8 cellular contexts compared by ENCODE assay signal in the genomic region with DNA sequence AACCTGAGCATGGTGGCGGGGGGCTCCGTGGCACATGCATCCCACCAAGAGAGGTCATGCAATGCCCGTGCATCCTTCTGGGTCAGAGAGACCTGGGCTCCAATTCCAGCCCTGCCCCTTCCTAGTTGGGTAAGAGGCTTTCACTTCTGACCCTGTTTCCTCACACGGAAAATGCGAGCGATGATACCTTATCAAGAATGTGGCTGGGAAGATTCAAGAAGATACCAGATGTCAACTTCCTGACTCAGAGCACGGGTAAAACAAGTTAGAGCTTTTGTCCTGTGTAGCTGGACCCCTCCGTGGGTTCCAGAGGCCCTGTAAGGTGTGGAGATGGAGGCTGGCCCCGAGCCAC. TPM values are rescaled to one million over a fixed set of nuclear protein-coding genes. Genes with fewer than 3 reads are reported as not detected.
DNase-seq lines count a peak whose midpoint lies in the region; ATAC-seq, FAIRE-seq and TF ChIP-seq lines count a peak whose summit lies in the region.

No MANE protein-coding gene starts in this region.

- DNase-seq in activated naive CD4-positive, alpha-beta T cell treated with anti-CD3 and anti-CD28 coated beads, Interleukin-2, amount 10 ng/mL, durations not matched to agents 7 days and 5 days: no peak
- no peak for DNase-seq in activated naive CD4-positive, alpha-beta T cell treated with anti-CD3 and anti-CD28 coated beads, Interleukin-2, amount 50 U/mL, for 16 hours
- DNase-seq in K562 (ENCODE audit: extremely low read depth in 1 of 4, low spot score in 3 of 4): no peak
- DNase-seq in lower lobe of right lung: no peak
- DNase-seq in thyroid gland: no peak
- no peak for DNase-seq in activated CD8-positive, alpha-beta memory T cell treated with anti-CD3 and anti-CD28 coated beads, Interleukin-2, amount 10 ng/mL, durations not matched to agents 7 days and 5 days
- DNase-seq in activated CD8-positive, alpha-beta memory T cell treated with anti-CD3 and anti-CD28 coated beads, Interleukin-2, amount 50 U/mL, for 48 hours: no peak

- H3K4me3 Mint-ChIP-seq in activated naive CD4-positive, alpha-beta T cell treated with anti-CD3 and anti-CD28 coated beads, Interleukin-2, amount 10 ng/mL, durations not matched to agents 7 days and 5 days: no peak overlapping the region
- H3K4me3 Mint-ChIP-seq in activated CD8-positive, alpha-beta memory T cell treated with anti-CD3 and anti-CD28 coated beads, Interleukin-2, amount 10 ng/mL, durations not matched to agents 7 days and 5 days: no peak overlapping the region

- no peaks in the 10 kb centered on the region for H3K9me3 Mint-ChIP-seq in activated naive CD4-positive, alpha-beta T cell treated with anti-CD3 and anti-CD28 coated beads, Interleukin-2, amount 10 ng/mL, durations not matched to agents 7 days and 5 days
- no peaks in the 10 kb centered on the region for H3K9me3 Mint-ChIP-seq in activated CD8-positive, alpha-beta memory T cell treated with anti-CD3 and anti-CD28 coated beads, Interleukin-2, amount 10 ng/mL, durations not matched to agents 7 days and 5 days (ENCODE audit: low read depth)

- H3K27me3 ChIP-seq in K562 (ENCODE audit: control insufficient read depth in 2 of 2, insufficient read depth in 2 of 2, low read length in 2 of 2): peaks cover 8 to 35% of the 10 kb centered on the region in 2 experiments; a peak in 4 of 5 replicates
- peaks cover 3% of the 10 kb centered on the region for H3K27me3 ChIP-seq in lower lobe of right lung (ENCODE audit: low read depth)
- H3K27me3 ChIP-seq in thyroid gland: peaks cover 4% of the 10 kb centered on the region

- intact Hi-C loops in K562 (cut with micrococcal nuclease) (no loop called here), lower lobe of right lung (cut with DNase I) (no loop called here), thyroid gland (cut with DNase I) (no loop called here)

- H3K4me3 ChIP-seq in K562 (no peak overlapping the region), lower lobe of right lung (peak overlapping the region; percentile 36), thyroid gland (replicated peaks in 1 of 3) (no peak overlapping the region)

- no TSS peak for BruUV-seq in K562 (replicated peaks; lab: Mats Ljungman, UMichigan)

- TF ChIP-seq CTCF in K562 (IDR thresholded peaks at IDR 0.05 in 2 of 3, conservative IDR thresholded peaks at IDR 0.05 in 1 of 3; ENCODE audit: insufficient read depth in 2 of 3, low read depth in 1 of 3, low read length in 3 of 3) (no peak), lower lobe of right lung (IDR thresholded peaks at IDR 0.05) (no peak), thyroid gland (IDR thresholded peaks at IDR 0.05) (no peak)

- H3K27ac Mint-ChIP-seq in activated naive CD4-positive, alpha-beta T cell treated with anti-CD3 and anti-CD28 coated beads, Interleukin-2, amount 10 ng/mL, durations not matched to agents 7 days and 5 days: peak overlapping the region; percentile 9
- H3K27ac Mint-ChIP-seq in activated CD8-positive, alpha-beta memory T cell treated with anti-CD3 and anti-CD28 coated beads, Interleukin-2, amount 10 ng/mL, durations not matched to agents 7 days and 5 days: no peak overlapping the region

- H3K4me1 ChIP-seq in K562 (replicated peaks in 1 of 2; ENCODE audit: control insufficient read depth in 2 of 2, insufficient read depth in 2 of 2, low read length in 2 of 2): peaks cover 16 to 26% of the 10 kb centered on the region in 2 experiments
- peaks cover 72% of the 10 kb centered on the region for H3K4me1 ChIP-seq in lower lobe of right lung
- peaks cover 0 to 2% of the 10 kb centered on the region in 2 donors for H3K4me1 ChIP-seq in thyroid gland

- peaks cover 45% of the 10 kb centered on the region for H3K27me3 Mint-ChIP-seq in activated naive CD4-positive, alpha-beta T cell treated with anti-CD3 and anti-CD28 coated beads, Interleukin-2, amount 10 ng/mL, durations not matched to agents 7 days and 5 days
- H3K27me3 Mint-ChIP-seq in activated CD8-positive, alpha-beta memory T cell treated with anti-CD3 and anti-CD28 coated beads, Interleukin-2, amount 10 ng/mL, durations not matched to agents 7 days and 5 days: peaks cover 32% of the 10 kb centered on the region

- H3K9ac ChIP-seq in K562 (ENCODE audit: insufficient read depth in 1 of 2, low read depth in 2 of 2, low read length in 2 of 2): peak overlapping the region in 1 of 2 experiments; percentile 81; a peak in 1 of 4 replicates

- H3K4me2 ChIP-seq in K562 (ENCODE audit: insufficient read depth, low read length): peak overlapping the region; percentile 28; the same call in 1 of the 2 replicates

- no peak overlapping the region for H2AFZ ChIP-seq in K562 (ENCODE audit: low read depth, low read length)

- no peak for TF ChIP-seq EP300 in K562 (IDR thresholded peaks at IDR 0.05; ENCODE audit: low read length)

- TF ChIP-seq POLR2A in K562 (conservative IDR thresholded peaks at IDR 0.05) (no peak), thyroid gland (IDR thresholded peaks at IDR 0.05) (no peak)

- H3K36me3 ChIP-seq in K562 (ENCODE audit: control insufficient read depth, insufficient read depth, low read length) (no peaks in the 10 kb centered on the region), lower lobe of right lung (no peaks in the 10 kb centered on the region), thyroid gland (no peaks in the 10 kb centered on the region)

- H3K9me1 ChIP-seq in K562 (ENCODE audit: control insufficient read depth, insufficient read depth, low read length): no peaks in the 10 kb centered on the region

- ATAC-seq in K562: no peak
- ATAC-seq in lower lobe of right lung: no peak
- ATAC-seq in activated CD8-positive, alpha-beta memory T cell treated with anti-CD3 and anti-CD28 coated beads, Interleukin-2, amount 10 ng/mL, durations not matched to agents 7 days and 5 days: no peak
- no peak for ATAC-seq in GM21526 (IDR thresholded peaks at IDR 0.05; ENCODE audit: low FRiP score, unreplicated experiment)

- no peaks in the 10 kb centered on the region for H3K79me2 ChIP-seq in K562 (ENCODE audit: control insufficient read depth, insufficient read depth, low read length)

- POLR2A ChIA-PET in K562 (lab: Yijun Ruan, JAX): interaction anchor here (1.1 kb wide), 1 partner anchor 10 kb away, joined by 3 read pairs; no protein-coding TSS in a partner anchor

- TF ChIP-seq RAD21 in K562 (CRISPR knock-in tag; conservative IDR thresholded peaks at IDR 0.05 in 1 of 2, IDR thresholded peaks at IDR 0.05 in 1 of 2): no peak

- no peak for FAIRE-seq in K562 (lab: Jason Lieb, UNC)

- CTCF ChIA-PET in activated naive CD4-positive, alpha-beta T cell treated with anti-CD3 and anti-CD28 coated beads, Interleukin-2, amount 10 ng/mL, durations not matched to agents 7 days and 5 days (lab: Charles Lee): interaction anchor here (0.7 to 1.2 kb wide), 2 partner anchors 13 to 25 kb away, joined by 3 read pairs; no protein-coding TSS in a partner anchor
- CTCF ChIA-PET in K562 (lab: Yijun Ruan, JAX; ENCODE audit: low intra/inter-chr PET ratio): no interaction called here
- CTCF ChIA-PET in activated CD8-positive, alpha-beta memory T cell treated with anti-CD3 and anti-CD28 coated beads, Interleukin-2, amount 10 ng/mL, durations not matched to agents 7 days and 5 days (lab: Charles Lee): interaction anchor here (1.1 to 6.8 kb wide), 2 partner anchors 8 to 13 kb away, joined by 3 to 43 read pairs; no protein-coding TSS in a partner anchor

- WGBS in K562 (ENCODE audit: insufficient coverage, low coverage, missing lambda C conversion rate): 19% methylated on average over 9 of the region's 9 CpGs
- WGBS in thyroid gland, 2 donors: 49 to 53% methylated on average over 6 to 9 of the region's 9 CpGs

- H4K20me1 ChIP-seq in K562 (replicated peaks; ENCODE audit: control insufficient read depth, insufficient read depth, low read length): no peaks in the 10 kb centered on the region

- peaks cover 1% of the 10 kb centered on the region for H3K36me3 Mint-ChIP-seq in activated naive CD4-positive, alpha-beta T cell treated with anti-CD3 and anti-CD28 coated beads, Interleukin-2, amount 10 ng/mL, durations not matched to agents 7 days and 5 days
- H3K36me3 Mint-ChIP-seq in activated CD8-positive, alpha-beta memory T cell treated with anti-CD3 and anti-CD28 coated beads, Interleukin-2, amount 10 ng/mL, durations not matched to agents 7 days and 5 days: no peaks in the 10 kb centered on the region

- in situ Hi-C loops in K562 (cut with MboI): no loop called here

- no peak overlapping the region for H3K27ac ChIP-seq in K562 (ENCODE audit: extremely low read depth, low read depth, low read length)
- peak overlapping the region; percentile 78 for H3K27ac ChIP-seq in lower lobe of right lung
- H3K27ac ChIP-seq in thyroid gland: peak overlapping the region in 2 of 3 donors; percentile 11 to 44

- H3K9me3 ChIP-seq in K562 (replicated peaks; ENCODE audit: control insufficient read depth, insufficient read depth, low read depth, low read length) (no peaks in the 10 kb centered on the region), lower lobe of right lung (no peaks in the 10 kb centered on the region), thyroid gland (no peaks in the 10 kb centered on the region)

- peaks cover 80% of the 10 kb centered on the region for H3K4me1 Mint-ChIP-seq in activated naive CD4-positive, alpha-beta T cell treated with anti-CD3 and anti-CD28 coated beads, Interleukin-2, amount 10 ng/mL, durations not matched to agents 7 days and 5 days
- H3K4me1 Mint-ChIP-seq in activated CD8-positive, alpha-beta memory T cell treated with anti-CD3 and anti-CD28 coated beads, Interleukin-2, amount 10 ng/mL, durations not matched to agents 7 days and 5 days: peaks cover 13% of the 10 kb centered on the region

RNA-seq across cellular contexts. Expression of a gene that starts 8.7 kb away (rescaled TPM):
- total RNA-seq in K562 (2011; cell fraction: chromatin; rRNA removed; ENCODE audit: low replicate concordance): 71.0 and 248 TPM in 2 replicates
- 153 and 166 TPM in 2 replicates for total RNA-seq in K562 (2011; cell fraction: nucleolus; rRNA removed)
- 88.0 and 98.6 TPM in 2 replicates for total RNA-seq in K562 (2011; cell fraction: nucleoplasm; rRNA removed)
- 78.5 and 108 TPM in 2 replicates for total RNA-seq in K562 (2014; rRNA removed)
- 10.9 and 13.6 TPM in 2 replicates for total RNA-seq in K562 (2014; rRNA removed; fragmentation: Illumina TruSeq; extraction: Trizol)
- 44.2 and 47.5 TPM in 2 replicates for total RNA-seq in K562 (2015; rRNA removed; fragmentation: Illumina TruSeq; extraction: Trizol)
- total RNA-seq in K562 (2021): 87.8 and 100 TPM in 2 replicates
- 28.2 and 49.4 TPM in 2 replicates for polyA plus RNA-seq in K562 (2011; rRNA removed)
- polyA plus RNA-seq in K562 (2011; cell fraction: cytosol; rRNA removed): 55.4 and 121 TPM in 2 replicates
- 203 and 295 TPM in 2 replicates for polyA plus RNA-seq in K562 (2011; cell fraction: nucleus; rRNA removed)
- 64.0 and 103 TPM in 2 replicates for polyA plus RNA-seq in K562 (2012)
- polyA plus RNA-seq in K562 (2014; fragmentation: Illumina TruSeq; extraction: Trizol): 48.8 and 66.2 TPM in 2 replicates
- polyA plus RNA-seq in K562 (2014; fragmentation: Nextera tagmentation; extraction: Ambion mirVana): under 1 TPM; 0.51 to 0.71 TPM
- 73.5 and 77.9 TPM in 2 replicates for polyA plus RNA-seq in K562 (2014; rRNA removed)
- polyA minus RNA-seq in K562 (2011; rRNA and poly(A)+ RNA removed): 18.5 and 28.5 TPM in 2 replicates
- 53.9 and 65.8 TPM in 2 replicates for polyA minus RNA-seq in K562 (2011; cell fraction: cytosol; rRNA and poly(A)+ RNA removed)
- polyA minus RNA-seq in K562 (2011; cell fraction: nucleus; rRNA and poly(A)+ RNA removed): 59.1 and 64.5 TPM in 2 replicates
- total RNA-seq in lower lobe of right lung: 55.3 TPM
- total RNA-seq in thyroid gland: 10 to 100 TPM; 29.7 to 53.5 (median 41.8) TPM
- total RNA-seq in activated CD8-positive, alpha-beta memory T cell treated with anti-CD3 and anti-CD28 coated beads, Interleukin-2, amount 10 ng/mL, durations not matched to agents 7 days and 5 days: 100 to 1,000 TPM in 1 of 2 experiments, 10 to 100 TPM in 1; 96.9 to 132 TPM

RNA-seq across cellular contexts. Expression of a gene that starts 42.9 kb away (rescaled TPM):
- 91.4 and 271 TPM in 2 replicates for total RNA-seq in K562 (2011; cell fraction: chromatin; rRNA removed; ENCODE audit: low replicate concordance)
- 402 and 460 TPM in 2 replicates for total RNA-seq in K562 (2011; cell fraction: nucleolus; rRNA removed)
- 333 and 334 TPM in 2 replicates for total RNA-seq in K562 (2011; cell fraction: nucleoplasm; rRNA removed)
- total RNA-seq in K562 (2014; rRNA removed) (478 and 553 TPM in 2 replicates), K562 (2014; rRNA removed; fragmentation: Illumina TruSeq; extraction: Trizol) (91.5 and 123 TPM in 2 replicates), K562 (2015; rRNA removed; fragmentation: Illumina TruSeq; extraction: Trizol) (269 and 279 TPM in 2 replicates), K562 (2021) (396 and 429 TPM in 2 replicates), lower lobe of right lung (26.1 TPM), thyroid gland (10 to 100 TPM in 3 of 4 donors, 1 to 10 TPM in 1; 3.3 to 24.3 (median 16.7) TPM)
- polyA plus RNA-seq in K562 (2011; rRNA removed) (343 and 350 TPM in 2 replicates), K562 (2014; fragmentation: Illumina TruSeq; extraction: Trizol) (661 and 667 TPM in 2 replicates), K562 (2014; fragmentation: Nextera tagmentation; extraction: Ambion mirVana) (10 to 100 TPM; 20.7 to 61.7 TPM), K562 (2014; rRNA removed) (700 and 703 TPM in 2 replicates)
- polyA plus RNA-seq in K562 (2011; cell fraction: cytosol; rRNA removed): 540 and 788 TPM in 2 replicates
- 206 and 271 TPM in 2 replicates for polyA plus RNA-seq in K562 (2011; cell fraction: nucleus; rRNA removed)
- 413 and 460 TPM in 2 replicates for polyA plus RNA-seq in K562 (2012)
- 33.7 and 59.6 TPM in 2 replicates for polyA minus RNA-seq in K562 (2011; rRNA and poly(A)+ RNA removed)
- polyA minus RNA-seq in K562 (2011; cell fraction: cytosol; rRNA and poly(A)+ RNA removed): 108 and 146 TPM in 2 replicates
- polyA minus RNA-seq in K562 (2011; cell fraction: nucleus; rRNA and poly(A)+ RNA removed): 24.1 and 38.4 TPM in 2 replicates
- total RNA-seq in activated CD8-positive, alpha-beta memory T cell treated with anti-CD3 and anti-CD28 coated beads, Interleukin-2, amount 10 ng/mL, durations not matched to agents 7 days and 5 days: 1 to 10 TPM; 1.6 to 5.0 TPM

RNA-seq across cellular contexts. Expression of a gene that starts 53.0 kb away (rescaled TPM):
- 1.0 and 3.7 TPM in 2 replicates for total RNA-seq in K562 (2011; cell fraction: chromatin; rRNA removed; ENCODE audit: low replicate concordance)
- total RNA-seq in K562 (2011; cell fraction: nucleolus; rRNA removed): 1.6 and 4.0 TPM in 2 replicates
- 1.2 TPM in 2 replicates for total RNA-seq in K562 (2011; cell fraction: nucleoplasm; rRNA removed)
- total RNA-seq in K562 (2014; rRNA removed) (0.73 and 1.3 TPM in 2 replicates), K562 (2014; rRNA removed; fragmentation: Illumina TruSeq; extraction: Trizol) (0.19 and 0.22 TPM in 2 replicates), K562 (2015; rRNA removed; fragmentation: Illumina TruSeq; extraction: Trizol) (0.22 and 0.49 TPM in 2 replicates), K562 (2021) (0.89 and 1.0 TPM in 2 replicates), lower lobe of right lung (not detected), thyroid gland (under 1 TPM in 1 of 4 donors, not detected in 3; 0.22 TPM)
- polyA plus RNA-seq in K562 (2011; rRNA removed) (0.62 and 0.74 TPM in 2 replicates), K562 (2014; fragmentation: Illumina TruSeq; extraction: Trizol) (0.40 and 0.76 TPM in 2 replicates), K562 (2014; fragmentation: Nextera tagmentation; extraction: Ambion mirVana) (not detected), K562 (2014; rRNA removed) (0.33 and 0.58 TPM in 2 replicates)
- polyA plus RNA-seq in K562 (2011; cell fraction: cytosol; rRNA removed): 0.84 and 2.3 TPM in 2 replicates
- polyA plus RNA-seq in K562 (2011; cell fraction: nucleus; rRNA removed): 0.60 and 1.5 TPM in 2 replicates
- 0.35 and 0.68 TPM in 2 replicates for polyA plus RNA-seq in K562 (2012)
- 0.42 and 1.1 TPM in 2 replicates for polyA minus RNA-seq in K562 (2011; rRNA and poly(A)+ RNA removed)
- 1.6 TPM in 1 of 2 replicates, not detected in the other for polyA minus RNA-seq in K562 (2011; cell fraction: cytosol; rRNA and poly(A)+ RNA removed)
- polyA minus RNA-seq in K562 (2011; cell fraction: nucleus; rRNA and poly(A)+ RNA removed): 0.89 and 2.6 TPM in 2 replicates
- total RNA-seq in activated CD8-positive, alpha-beta memory T cell treated with anti-CD3 and anti-CD28 coated beads, Interleukin-2, amount 10 ng/mL, durations not matched to agents 7 days and 5 days: under 1 TPM in 1 of 2 experiments, not detected in 1; 0.18 TPM
